ENCODE assay signal across 8 cellular contexts in genomic region chr4:165355900-165356300, GRCh38. TPM values are rescaled to one million over a fixed set of nuclear protein-coding genes. Genes with fewer than 3 reads are reported as not detected.
DNase-seq lines count a peak whose midpoint lies in the region; ATAC-seq and TF ChIP-seq lines count a peak whose summit lies in the region.

No MANE protein-coding gene starts in this region.

- no peak overlapping the region for H3K4me2 ChIP-seq in GM23338

- no peaks in the 10 kb centered on the region for H3F3A ChIP-seq in GM23338 (replicated peaks; ENCODE audit: low read depth)

- TF ChIP-seq CTCF in GM23338 (conservative IDR thresholded peaks at IDR 0.05; ENCODE audit: low read depth in 2 of 2), result peak; percentile 71 to 85

- H3K36me3 Mint-ChIP-seq in GM23338 (ENCODE audit: low read depth), result peaks cover 5% of the 10 kb centered on the region; the same call in 1 of the 3 replicates

- no peaks in the 10 kb centered on the region for H3K4me1 ChIP-seq in GM23338 (ENCODE audit: insufficient read depth)

- H3K27ac Mint-ChIP-seq in GM23338, result no peak overlapping the region

- peaks cover 22% of the 10 kb centered on the region for H3K9me3 Mint-ChIP-seq in GM23338

- DNase-seq in EH (ENCODE audit: low read depth) (peak; percentile 27), GM23338 (ENCODE audit: low spot score) (peak; percentile 82), NCI-H2227 (lab: John Stamatoyannopoulos, UW; ENCODE audit: unreplicated experiment) (peak; percentile 43), T47D (ENCODE audit: low read depth in 1 of 2, low spot score in 1 of 2) (peak; percentile 9 to 67), left colon (peak in 1 of 2 donors; percentile 43), NCI-H1048 (lab: John Stamatoyannopoulos, UW) (no peak), mucosa of gallbladder (ENCODE audit: low spot score) (no peak)

- H3K27me3 ChIP-seq in GM23338 (ENCODE audit: insufficient read depth), result no peaks in the 10 kb centered on the region

- no peaks in the 10 kb centered on the region for H3K4me1 Mint-ChIP-seq in GM23338

- no peaks in the 10 kb centered on the region for H4K20me1 ChIP-seq in GM23338 (replicated peaks; ENCODE audit: insufficient read depth)

- H3K36me3 ChIP-seq in GM23338 (ENCODE audit: insufficient read depth), result no peaks in the 10 kb centered on the region

- no peaks in the 10 kb centered on the region for H3K79me2 ChIP-seq in GM23338 (replicated peaks; ENCODE audit: insufficient read depth)

- intact Hi-C loops in left colon (cut with DNase I, micrococcal nuclease), result loop anchor here in 1 of 2 donors (10.0 kb wide), 1 partner anchor 109 kb away; no protein-coding TSS in a partner anchor

- no peak overlapping the region for H3K4me3 Mint-ChIP-seq in GM23338

- H3K9me2 ChIP-seq in GM23338 (ENCODE audit: insufficient read depth), result no peaks in the 10 kb centered on the region

- H3K4me3 ChIP-seq in GM23338, result no peak overlapping the region

- peak; percentile 92 for ATAC-seq in GM23338
- peak; percentile 79 for ATAC-seq in left colon
- no peak for ATAC-seq in GM21526 (IDR thresholded peaks at IDR 0.05; ENCODE audit: low FRiP score, unreplicated experiment)

- no peak overlapping the region for H2AFZ ChIP-seq in GM23338

- in situ Hi-C loops in T47D (cut with HindIII; ENCODE audit: low pct_unique_long_range_greater_than_20kb, low sequenced_read_pairs), result no loop called here

- no peak overlapping the region for H3K27ac ChIP-seq in GM23338 (ENCODE audit: low read depth)

- H3K27me3 Mint-ChIP-seq in GM23338 (ENCODE audit: insufficient read depth, low read depth, poor library complexity), result peaks cover 4% of the 10 kb centered on the region

TF ChIP-seq in GM23338, 12 proteins besides CTCF, POLR2A, EP300 and RAD21:
- TF ChIP-seq CREB1 (CRISPR knock-in tag; IDR thresholded peaks at IDR 0.05; ENCODE audit: low read depth), result no peak
- TF ChIP-seq POLR2AphosphoS5 (IDR thresholded peaks at IDR 0.05; ENCODE audit: low read depth), result no peak
- no peak for TF ChIP-seq EZH2phosphoT487 (IDR thresholded peaks at IDR 0.05; ENCODE audit: unreplicated experiment)
- TF ChIP-seq NANOG (IDR thresholded peaks at IDR 0.05; ENCODE audit: borderline replicate concordance), result no peak
- no peak for TF ChIP-seq REST (IDR thresholded peaks at IDR 0.05; ENCODE audit: unreplicated experiment)
- no peak for TF ChIP-seq ZNF114 (CRISPR knock-in tag; IDR thresholded peaks at IDR 0.05)
- no peak for TF ChIP-seq JUNB (IDR thresholded peaks at IDR 0.05; ENCODE audit: unreplicated experiment)
- no peak for TF ChIP-seq ETS1 (IDR thresholded peaks at IDR 0.05)
- no peak for TF ChIP-seq ZNF462 (CRISPR knock-in tag; IDR thresholded peaks at IDR 0.05)
- no peak for TF ChIP-seq STAT1 (IDR thresholded peaks at IDR 0.05; ENCODE audit: unreplicated experiment)
- no peak for TF ChIP-seq ZNF331 (CRISPR knock-in tag; IDR thresholded peaks at IDR 0.05; ENCODE audit: low read depth)
- TF ChIP-seq EZH2 (IDR thresholded peaks at IDR 0.05; ENCODE audit: low read depth, unreplicated experiment), result no peak

RNA-seq across cellular contexts. Expression of gene CPE, which starts 22.9 kb away (rescaled TPM):
- total RNA-seq in GM23338 (2014; rRNA removed; shearing (Covaris generic)), result 16.5 and 18.5 TPM in 2 replicates
- polyA plus RNA-seq in GM23338 (2016; fragmentation: Nextera tagmentation; extraction: Ambion mirVana), result 8.8 and 10.3 TPM in 2 replicates
- total RNA-seq in left colon (10 to 100 TPM; 24.8 to 43.8 TPM), mucosa of gallbladder (39.6 TPM)

RNA-seq across cellular contexts. Expression of gene MSMO1, which starts 28.4 kb away (rescaled TPM):
- total RNA-seq in GM23338 (2014; rRNA removed; shearing (Covaris generic)), result 272 and 274 TPM in 2 replicates
- polyA plus RNA-seq in GM23338 (2016; fragmentation: Nextera tagmentation; extraction: Ambion mirVana), result 118 and 145 TPM in 2 replicates
- total RNA-seq in left colon (100 to 1,000 TPM in 1 of 2 donors, 10 to 100 TPM in 1; 98.7 to 195 TPM), mucosa of gallbladder (246 TPM)

Comparison
In these comparisons a context has a peak if more than half of its experiments do, and no peak if none do; other contexts are left out.
1. DNase-seq: peak in EH (single experiment), GM23338 (single experiment), NCI-H2227 (single experiment) and T47D (2 of 2); none in NCI-H1048 (single experiment) and mucosa of gallbladder (single experiment).